Comparison of ENCODE assay signal across 22 cellular contexts in the genomic region with DNA sequence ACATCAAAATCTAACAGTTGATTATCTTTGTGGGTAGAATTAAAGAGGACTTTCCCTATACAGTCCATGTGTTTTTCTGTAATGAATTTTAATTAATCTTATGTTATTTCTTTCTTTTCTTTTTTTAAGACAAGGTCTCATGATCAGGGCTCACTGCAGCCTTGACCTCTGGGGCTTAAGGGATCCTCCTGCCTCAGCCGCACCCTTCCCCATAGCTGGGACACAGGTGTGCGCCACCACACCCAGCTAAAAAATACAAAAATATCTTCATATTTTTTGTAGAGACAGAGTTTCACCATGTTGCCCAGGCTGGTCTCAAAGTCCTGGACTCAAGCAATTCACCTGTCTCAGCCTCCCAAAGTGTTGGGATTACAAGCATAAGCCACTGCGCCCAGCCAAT. TPM values are rescaled to one million over a fixed set of nuclear protein-coding genes. Genes with fewer than 3 reads are reported as not detected.
DNase-seq lines count a peak whose midpoint lies in the region; ATAC-seq and TF ChIP-seq lines count a peak whose summit lies in the region.
"Had no signal": no experiment of that assay in that cellular context is flagged by ENCODE, and none has a peak within 500 bp of the region (broad histone marks: within the 10 kb centered on the region; RNA-seq: fewer than 3 reads in every experiment).

No MANE protein-coding gene starts in this region.

- TF ChIP-seq POLR2A in spleen (IDR thresholded peaks at IDR 0.05) (no peak), esophagus squamous epithelium (IDR thresholded peaks at IDR 0.05) (no peak)

- H3K4me1 Mint-ChIP-seq in CD8-positive, alpha-beta T cell (ENCODE audit: low read depth), result peaks cover 60% of the 10 kb centered on the region
- H3K4me1 Mint-ChIP-seq in activated naive CD8-positive, alpha-beta T cell (ENCODE audit: low read depth), result peaks cover 69% of the 10 kb centered on the region

- H3K36me3 ChIP-seq in CD8-positive, alpha-beta T cell (ENCODE audit: insufficient read depth, low read length), result no peaks in the 10 kb centered on the region
- peaks cover 65% of the 10 kb centered on the region for H3K36me3 ChIP-seq in Karpas-422 (ENCODE audit: insufficient read depth, low read length)
- peaks cover 0 to 5% (median 0%) of the 10 kb centered on the region in 6 donors for H3K36me3 ChIP-seq in spleen
- no peaks in the 10 kb centered on the region for H3K36me3 ChIP-seq in esophagus squamous epithelium
- H3K36me3 ChIP-seq: neural progenitor cell had no signal

- no peaks in the 10 kb centered on the region for H3K9me2 ChIP-seq in Karpas-422 (replicated peaks; ENCODE audit: insufficient read depth, low read length)

- H3K9me3 Mint-ChIP-seq in CD8-positive, alpha-beta T cell, result no peaks in the 10 kb centered on the region
- H3K9me3 Mint-ChIP-seq in activated naive CD8-positive, alpha-beta T cell (ENCODE audit: low read depth), result no peaks in the 10 kb centered on the region
- H3K9me3 Mint-ChIP-seq: central memory CD8-positive, alpha-beta T cell; endodermal cell had no signal

- H3K27ac ChIP-seq in CD8-positive, alpha-beta T cell (ENCODE audit: low read depth, low read length), result no peak overlapping the region
- H3K27ac ChIP-seq in Karpas-422 (ENCODE audit: low read length) (peak overlapping the region; percentile 98), spleen (peak overlapping the region in 7 of 8 donors; percentile 82 to 91 (median 86)), esophagus squamous epithelium (peak overlapping the region in 1 of 4 donors; percentile 69)
- H3K27ac ChIP-seq: hepatocyte, neural progenitor cell, PC-9 had no signal

- 72 to 89% (median 79%) methylated on average over 3 of the region's 3 CpGs for WGBS in spleen, 5 donors
- WGBS in esophagus squamous epithelium, 2 donors, result 100% methylated on average over 3 of the region's 3 CpGs

- intact Hi-C loops in CD8-positive, alpha-beta T cell (cut with DNase I, micrococcal nuclease), result no loop called here
- intact Hi-C loops in spleen (cut with DNase I; ENCODE audit: low total_unique reads), result no loop called here
- intact Hi-C loops in esophagus squamous epithelium (cut with DNase I), result no loop called here

- peaks cover 11% of the 10 kb centered on the region for H3K36me3 Mint-ChIP-seq in CD8-positive, alpha-beta T cell
- H3K36me3 Mint-ChIP-seq in activated naive CD8-positive, alpha-beta T cell, result peaks cover 11% of the 10 kb centered on the region

- peak overlapping the region; percentile 84 for H3K4me3 Mint-ChIP-seq in CD8-positive, alpha-beta T cell
- peak overlapping the region; percentile 88 for H3K4me3 Mint-ChIP-seq in activated naive CD8-positive, alpha-beta T cell
- H3K4me3 Mint-ChIP-seq: endodermal cell, neural progenitor cell had no signal

- H2AFZ ChIP-seq in Karpas-422 (ENCODE audit: low read length), result no peak overlapping the region
- H2AFZ ChIP-seq: hepatocyte, neural progenitor cell, PC-9 had no signal

- no peaks in the 10 kb centered on the region for H3K9me3 ChIP-seq in CD8-positive, alpha-beta T cell (ENCODE audit: low read length)
- H3K9me3 ChIP-seq in Karpas-422 (ENCODE audit: low read length), result no peaks in the 10 kb centered on the region; the same call in 1 of the 2 replicates
- H3K9me3 ChIP-seq in spleen, result no peaks in the 10 kb centered on the region
- no peaks in the 10 kb centered on the region for H3K9me3 ChIP-seq in esophagus squamous epithelium

- H3K27me3 ChIP-seq in CD8-positive, alpha-beta T cell (ENCODE audit: insufficient read depth, low read length), result no peaks in the 10 kb centered on the region
- no peaks in the 10 kb centered on the region for H3K27me3 ChIP-seq in Karpas-422 (ENCODE audit: low read length)
- H3K27me3 ChIP-seq in spleen (replicated peaks in 1 of 7), result peaks cover 0 to 19% (median 0%) of the 10 kb centered on the region in 7 donors
- no peaks in the 10 kb centered on the region for H3K27me3 ChIP-seq in esophagus squamous epithelium
- H3K27me3 ChIP-seq: hepatocyte, neural progenitor cell had no signal

- DNase-seq in CD8-positive, alpha-beta T cell, result no peak
- DNase-seq in Karpas-422 (peak; percentile 80), spleen (no peak), DMS 273 (lab: John Stamatoyannopoulos, UW; ENCODE audit: unreplicated experiment) (no peak), esophagus squamous epithelium (lab: John Stamatoyannopoulos, UW) (no peak), EL (no peak)
- DNase-seq: activated CD4-positive, alpha-beta T cell treated with anti-CD3 and anti-CD28 coated beads, Interleukin-2, amount 10 ng/mL, durations not matched to agents 7 days and 5 days; DMS 273 treated with DMSO at 0.1 percent for 48 hours; endodermal cell; GOT3; islet precursor cell; KG1; mammary epithelial cell; NCI-H1105 treated with DMSO at 0.1 percent for 48 hours; NCI-H2107; NCI-H526 treated with DMSO at 0.1 percent for 48 hours; PC-9; stimulated activated CD4-positive, alpha-beta T cell treated with anti-CD3 and anti-CD28 coated beads, Interleukin-15, amount 100 ng/mL, for 24 hours had no signal

- H3K4me2 ChIP-seq in Karpas-422 (ENCODE audit: low read depth, low read length, poor library complexity, severe bottlenecking), result peak overlapping the region; percentile 78
- H3K4me2 ChIP-seq: hepatocyte, neural progenitor cell had no signal

- no peak overlapping the region for H3K4me3 ChIP-seq in CD8-positive, alpha-beta T cell (ENCODE audit: low read depth, low read length)
- H3K4me3 ChIP-seq in Karpas-422 (ENCODE audit: low read length), result peak overlapping the region; percentile 58
- H3K4me3 ChIP-seq in spleen, result peak overlapping the region in 2 of 8 donors; percentile 18 to 55
- no peak overlapping the region for H3K4me3 ChIP-seq in esophagus squamous epithelium
- H3K4me3 ChIP-seq: hepatocyte, neural progenitor cell, PC-9 had no signal

- no peak for ATAC-seq in CD8-positive, alpha-beta T cell

- no peak for TF ChIP-seq CTCF in CD8-positive, alpha-beta T cell (IDR thresholded peaks at IDR 0.05)
- TF ChIP-seq CTCF in spleen (IDR thresholded peaks at IDR 0.05 in 8 of 11, conservative IDR thresholded peaks at IDR 0.05 in 3 of 11) (no peak), esophagus squamous epithelium (IDR thresholded peaks at IDR 0.05) (no peak)

- H3K79me2 ChIP-seq in Karpas-422 (ENCODE audit: low read length), result peaks cover 83% of the 10 kb centered on the region

- peak overlapping the region; percentile 67 for H3K9ac ChIP-seq in Karpas-422 (ENCODE audit: low read length)
- H3K9ac ChIP-seq: neural progenitor cell had no signal

- peaks cover 17% of the 10 kb centered on the region for H3K4me1 ChIP-seq in CD8-positive, alpha-beta T cell (ENCODE audit: insufficient read depth, low read length)
- H3K4me1 ChIP-seq in Karpas-422 (ENCODE audit: low read length) (peaks cover 100% of the 10 kb centered on the region), spleen (peaks cover 11 to 94% (median 54%) of the 10 kb centered on the region in 6 donors), esophagus squamous epithelium (peaks cover 0 to 34% (median 18%) of the 10 kb centered on the region in 3 donors)
- H3K4me1 ChIP-seq: neural progenitor cell had no signal

- CTCF ChIA-PET in CD8-positive, alpha-beta T cell (lab: Charles Lee), result interaction anchor here (0.6 to 2.5 kb wide), 4 partner anchors 10 to 163 kb away, joined by 3 to 8 read pairs (median 3); a partner anchor contains a TSS

- no peaks in the 10 kb centered on the region for H3K27me3 Mint-ChIP-seq in CD8-positive, alpha-beta T cell (ENCODE audit: low read depth)
- no peaks in the 10 kb centered on the region for H3K27me3 Mint-ChIP-seq in activated naive CD8-positive, alpha-beta T cell
- H3K27me3 Mint-ChIP-seq: central memory CD8-positive, alpha-beta T cell had no signal

- POLR2A ChIA-PET in CD8-positive, alpha-beta T cell (lab: Charles Lee), result interaction anchor here (1.0 to 1.9 kb wide), 5 partner anchors 8 to 163 kb away, joined by 4 to 17 read pairs (median 8); a partner anchor contains a TSS

- no peaks in the 10 kb centered on the region for H4K20me1 ChIP-seq in Karpas-422 (ENCODE audit: insufficient read depth, low read depth, low read length)

- peak overlapping the region; percentile 68 for H3K27ac Mint-ChIP-seq in CD8-positive, alpha-beta T cell
- H3K27ac Mint-ChIP-seq in activated naive CD8-positive, alpha-beta T cell, result peak overlapping the region; percentile 96
- H3K27ac Mint-ChIP-seq: endodermal cell had no signal

RNA-seq across cellular contexts. Expression of a gene that starts 7.7 kb away (rescaled TPM):
- 100 to 1,000 TPM; 125 to 134 TPM for total RNA-seq in CD8-positive, alpha-beta T cell
- 66.5 and 66.7 TPM in 2 replicates for total RNA-seq in Karpas-422 (2014; rRNA removed; shearing (Covaris generic); ENCODE audit: low replicate concordance)
- total RNA-seq in spleen, result 10 to 100 TPM; 15.5 to 42.8 (median 36.2) TPM
- polyA plus RNA-seq in spleen, result 1 to 10 TPM; 3.8 to 7.4 (median 4.4) TPM
- total RNA-seq in esophagus squamous epithelium, result 1 to 10 TPM; 2.2 to 8.7 (median 6.0) TPM
